In the genomic region with DNA sequence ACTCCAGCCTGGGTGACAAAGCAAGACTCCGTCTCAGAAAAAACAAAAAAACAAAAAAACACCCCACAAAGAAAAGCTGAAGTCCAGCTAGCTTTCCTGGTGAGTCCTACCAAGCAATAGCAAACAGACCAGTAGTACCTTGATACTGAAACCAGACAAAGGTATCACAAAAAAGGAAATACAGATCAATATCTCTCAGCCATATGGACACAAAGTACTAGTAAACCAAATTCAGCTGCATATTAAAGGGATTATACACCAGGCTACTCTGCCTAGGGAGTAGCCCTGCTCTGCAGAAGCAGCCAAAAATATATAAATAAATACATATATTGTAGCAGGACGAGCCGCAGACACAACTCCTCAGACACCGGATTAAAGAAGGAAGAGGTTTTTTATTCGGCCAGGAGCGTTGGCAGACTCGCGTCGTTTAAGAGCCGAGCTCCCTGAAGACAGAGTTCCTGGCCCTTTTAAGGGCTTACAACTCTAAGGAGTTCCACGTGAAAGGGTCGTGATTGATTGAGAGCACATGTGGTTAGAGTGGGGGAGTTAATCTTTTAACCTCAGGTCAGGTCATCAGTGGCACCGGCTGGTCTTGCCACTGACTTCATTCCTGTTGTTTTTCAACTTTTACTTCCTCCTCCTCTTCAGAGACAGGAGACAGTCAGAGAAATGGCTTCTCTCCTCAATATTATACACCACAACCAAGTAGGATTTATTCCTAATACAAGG, we compare ENCODE assay signal across 1 cellular context.
TF ChIP-seq lines count a peak whose summit lies in the region.

No MANE protein-coding gene starts in this region.

TF ChIP-seq in GM12878, 131 proteins besides CTCF, POLR2A, EP300 and RAD21:
- TF ChIP-seq RUNX3 (IDR thresholded peaks at IDR 0.05; ENCODE audit: low read length) (0 out of 2 replicates have a peak, but pooled peaks have one; percentile 12), STAT3 (IDR thresholded peaks at IDR 0.05; ENCODE audit: low read depth, low read length) (no peak), POLR2AphosphoS5 (IDR thresholded peaks at IDR 0.05; ENCODE audit: low read length) (no peak), TBL1XR1 (IDR thresholded peaks at IDR 0.05; ENCODE audit: low read depth, low read length) (no peak), NR2F1 (conservative IDR thresholded peaks at IDR 0.05) (0 out of 2 replicates have a peak, but pooled peaks have one; percentile 32)
- TF ChIP-seq, protein P1, sequence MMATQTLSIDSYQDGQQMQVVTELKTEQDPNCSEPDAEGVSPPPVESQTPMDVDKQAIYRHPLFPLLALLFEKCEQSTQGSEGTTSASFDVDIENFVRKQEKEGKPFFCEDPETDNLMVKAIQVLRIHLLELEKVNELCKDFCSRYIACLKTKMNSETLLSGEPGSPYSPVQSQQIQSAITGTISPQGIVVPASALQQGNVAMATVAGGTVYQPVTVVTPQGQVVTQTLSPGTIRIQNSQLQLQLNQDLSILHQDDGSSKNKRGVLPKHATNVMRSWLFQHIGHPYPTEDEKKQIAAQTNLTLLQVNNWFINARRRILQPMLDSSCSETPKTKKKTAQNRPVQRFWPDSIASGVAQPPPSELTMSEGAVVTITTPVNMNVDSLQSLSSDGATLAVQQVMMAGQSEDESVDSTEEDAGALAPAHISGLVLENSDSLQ (IDR thresholded peaks at IDR 0.05) = peak; percentile 31; the same call in 1 of the 2 replicates
- TF ChIP-seq, protein P2, sequence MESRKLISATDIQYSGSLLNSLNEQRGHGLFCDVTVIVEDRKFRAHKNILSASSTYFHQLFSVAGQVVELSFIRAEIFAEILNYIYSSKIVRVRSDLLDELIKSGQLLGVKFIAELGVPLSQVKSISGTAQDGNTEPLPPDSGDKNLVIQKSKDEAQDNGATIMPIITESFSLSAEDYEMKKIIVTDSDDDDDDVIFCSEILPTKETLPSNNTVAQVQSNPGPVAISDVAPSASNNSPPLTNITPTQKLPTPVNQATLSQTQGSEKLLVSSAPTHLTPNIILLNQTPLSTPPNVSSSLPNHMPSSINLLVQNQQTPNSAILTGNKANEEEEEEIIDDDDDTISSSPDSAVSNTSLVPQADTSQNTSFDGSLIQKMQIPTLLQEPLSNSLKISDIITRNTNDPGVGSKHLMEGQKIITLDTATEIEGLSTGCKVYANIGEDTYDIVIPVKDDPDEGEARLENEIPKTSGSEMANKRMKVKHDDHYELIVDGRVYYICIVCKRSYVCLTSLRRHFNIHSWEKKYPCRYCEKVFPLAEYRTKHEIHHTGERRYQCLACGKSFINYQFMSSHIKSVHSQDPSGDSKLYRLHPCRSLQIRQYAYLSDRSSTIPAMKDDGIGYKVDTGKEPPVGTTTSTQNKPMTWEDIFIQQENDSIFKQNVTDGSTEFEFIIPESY (IDR thresholded peaks at IDR 0.05) = no peak
- TF ChIP-seq, protein P3, sequence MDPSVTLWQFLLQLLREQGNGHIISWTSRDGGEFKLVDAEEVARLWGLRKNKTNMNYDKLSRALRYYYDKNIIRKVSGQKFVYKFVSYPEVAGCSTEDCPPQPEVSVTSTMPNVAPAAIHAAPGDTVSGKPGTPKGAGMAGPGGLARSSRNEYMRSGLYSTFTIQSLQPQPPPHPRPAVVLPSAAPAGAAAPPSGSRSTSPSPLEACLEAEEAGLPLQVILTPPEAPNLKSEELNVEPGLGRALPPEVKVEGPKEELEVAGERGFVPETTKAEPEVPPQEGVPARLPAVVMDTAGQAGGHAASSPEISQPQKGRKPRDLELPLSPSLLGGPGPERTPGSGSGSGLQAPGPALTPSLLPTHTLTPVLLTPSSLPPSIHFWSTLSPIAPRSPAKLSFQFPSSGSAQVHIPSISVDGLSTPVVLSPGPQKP (IDR thresholded peaks at IDR 0.05; ENCODE audit: low read depth, low read length) = no peak
- TF ChIP-seq, protein P4, sequence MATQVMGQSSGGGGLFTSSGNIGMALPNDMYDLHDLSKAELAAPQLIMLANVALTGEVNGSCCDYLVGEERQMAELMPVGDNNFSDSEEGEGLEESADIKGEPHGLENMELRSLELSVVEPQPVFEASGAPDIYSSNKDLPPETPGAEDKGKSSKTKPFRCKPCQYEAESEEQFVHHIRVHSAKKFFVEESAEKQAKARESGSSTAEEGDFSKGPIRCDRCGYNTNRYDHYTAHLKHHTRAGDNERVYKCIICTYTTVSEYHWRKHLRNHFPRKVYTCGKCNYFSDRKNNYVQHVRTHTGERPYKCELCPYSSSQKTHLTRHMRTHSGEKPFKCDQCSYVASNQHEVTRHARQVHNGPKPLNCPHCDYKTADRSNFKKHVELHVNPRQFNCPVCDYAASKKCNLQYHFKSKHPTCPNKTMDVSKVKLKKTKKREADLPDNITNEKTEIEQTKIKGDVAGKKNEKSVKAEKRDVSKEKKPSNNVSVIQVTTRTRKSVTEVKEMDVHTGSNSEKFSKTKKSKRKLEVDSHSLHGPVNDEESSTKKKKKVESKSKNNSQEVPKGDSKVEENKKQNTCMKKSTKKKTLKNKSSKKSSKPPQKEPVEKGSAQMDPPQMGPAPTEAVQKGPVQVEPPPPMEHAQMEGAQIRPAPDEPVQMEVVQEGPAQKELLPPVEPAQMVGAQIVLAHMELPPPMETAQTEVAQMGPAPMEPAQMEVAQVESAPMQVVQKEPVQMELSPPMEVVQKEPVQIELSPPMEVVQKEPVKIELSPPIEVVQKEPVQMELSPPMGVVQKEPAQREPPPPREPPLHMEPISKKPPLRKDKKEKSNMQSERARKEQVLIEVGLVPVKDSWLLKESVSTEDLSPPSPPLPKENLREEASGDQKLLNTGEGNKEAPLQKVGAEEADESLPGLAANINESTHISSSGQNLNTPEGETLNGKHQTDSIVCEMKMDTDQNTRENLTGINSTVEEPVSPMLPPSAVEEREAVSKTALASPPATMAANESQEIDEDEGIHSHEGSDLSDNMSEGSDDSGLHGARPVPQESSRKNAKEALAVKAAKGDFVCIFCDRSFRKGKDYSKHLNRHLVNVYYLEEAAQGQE (IDR thresholded peaks at IDR 0.05; ENCODE audit: low read depth, low read length) = no peak
